In genomic region chr2:27920148-27920885, GRCh38 we compare ENCODE assay signal across 9 cellular contexts. TPM values are rescaled to one million over a fixed set of nuclear protein-coding genes. Genes with fewer than 3 reads are reported as not detected.
DNase-seq lines count a peak whose midpoint lies in the region; TF ChIP-seq lines count a peak whose summit lies in the region.
"Had no signal": no experiment of that assay in that cellular context is flagged by ENCODE, and none has a peak within 500 bp of the region (broad histone marks: within the 10 kb centered on the region; RNA-seq: fewer than 3 reads in every experiment).

No MANE protein-coding gene starts in this region.

- no peaks in the 10 kb centered on the region for H3K9me3 ChIP-seq in ascending aorta
- H3K9me3 ChIP-seq in stomach: no peaks in the 10 kb centered on the region
- H3K9me3 ChIP-seq: SJSA1 had no signal

- H3K4me3 ChIP-seq in ascending aorta: no peak overlapping the region
- no peak overlapping the region for H3K4me3 ChIP-seq in stomach
- H3K4me3 ChIP-seq: SJSA1 had no signal

- H3K36me3 ChIP-seq in ascending aorta: no peaks in the 10 kb centered on the region
- H3K36me3 ChIP-seq in stomach: no peaks in the 10 kb centered on the region
- H3K36me3 ChIP-seq: SJSA1 had no signal

- no peaks in the 10 kb centered on the region for H3K4me1 ChIP-seq in ascending aorta
- peaks cover 10 to 57% (median 35%) of the 10 kb centered on the region in 4 donors for H3K4me1 ChIP-seq in stomach
- H3K4me1 ChIP-seq: SJSA1 had no signal

- intact Hi-C loops in ascending aorta (cut with DNase I): no loop called here
- intact Hi-C loops in stomach (cut with DNase I; ENCODE audit: low total_unique reads): no loop called here

- TF ChIP-seq EP300 in stomach (IDR thresholded peaks at IDR 0.05): no peak

- no peaks in the 10 kb centered on the region for H3K27me3 ChIP-seq in ascending aorta
- H3K27me3 ChIP-seq in stomach: no peaks in the 10 kb centered on the region
- H3K27me3 ChIP-seq: SJSA1 had no signal

- TF ChIP-seq CTCF in ascending aorta (IDR thresholded peaks at IDR 0.05) (no peak), stomach (IDR thresholded peaks at IDR 0.05) (no peak)

- DNase-seq in NCI-H510A treated with DMSO at 0.1 percent for 48 hours (lab: John Stamatoyannopoulos, UW) (peak; percentile 14), NCI-H510A (lab: John Stamatoyannopoulos, UW) (no peak), ascending aorta (ENCODE audit: low spot score in 2 of 2) (no peak), iris pigment epithelial cell (ENCODE audit: low read depth) (peak; percentile 87), stomach (no peak), DMS79 treated with DMSO at 0.1 percent for 48 hours (lab: John Stamatoyannopoulos, UW) (no peak), AG08396 (ENCODE audit: low spot score) (no peak), COLO829 (ENCODE audit: low spot score) (no peak)

- TF ChIP-seq POLR2A in stomach (IDR thresholded peaks at IDR 0.05): no peak

- 23 to 56% (median 28%) methylated on average over 4 of the region's 4 CpGs for WGBS in stomach, 5 donors

- H3K27ac ChIP-seq in ascending aorta: peak overlapping the region; percentile 10 to 46
- peak overlapping the region in 4 of 5 donors; percentile 54 to 77 (median 72) for H3K27ac ChIP-seq in stomach
- H3K27ac ChIP-seq: SJSA1 had no signal

RNA-seq across cellular contexts. Expression of gene BABAM2, which starts 29.8 kb away (rescaled TPM):
- total RNA-seq in ascending aorta (19.6 TPM), stomach (10 to 100 TPM; 14.2 to 41.4 (median 24.1) TPM)
- polyA plus RNA-seq in stomach: 10 to 100 TPM; 16.0 to 24.3 (median 16.2) TPM

RNA-seq across cellular contexts. Expression of gene RBKS, which starts 30.1 kb away (rescaled TPM):
- total RNA-seq in ascending aorta: not detected
- total RNA-seq in stomach: 1 to 10 TPM in 2 of 5 donors, not detected in 3; 2.7 to 2.9 TPM
- 1 to 10 TPM in 2 of 3 donors, under 1 TPM in 1; 0.76 to 1.9 (median 1.4) TPM for polyA plus RNA-seq in stomach

Comparison
In these comparisons a context has a peak if more than half of its experiments do, and no peak if none do; other contexts are left out.
1. DNase-seq: peak in NCI-H510A treated with DMSO at 0.1 percent for 48 hours (single experiment) and iris pigment epithelial cell (single experiment); none in NCI-H510A (single experiment), ascending aorta (0 of 2), stomach (single experiment), DMS79 treated with DMSO at 0.1 percent for 48 hours (single experiment), AG08396 (single experiment) and COLO829 (single experiment).